Comparison of ENCODE assay signal across 13 cellular contexts in genomic region chr7:129041142-129041928, GRCh38. TPM values are rescaled to one million over a fixed set of nuclear protein-coding genes. Genes with fewer than 3 reads are reported as not detected.
DNase-seq lines count a peak whose midpoint lies in the region; TF ChIP-seq lines count a peak whose summit lies in the region.
"Had no signal": no experiment of that assay in that cellular context is flagged by ENCODE, and none has a peak within 500 bp of the region (broad histone marks: within the 10 kb centered on the region; RNA-seq: fewer than 3 reads in every experiment).

No MANE protein-coding gene starts in this region.

- H3K4me3 Mint-ChIP-seq in activated CD4-positive, alpha-beta T cell treated with anti-CD3 and anti-CD28 coated beads, Interleukin-2, amount 10 ng/mL, durations not matched to agents 24 days and 14 days, result no peak overlapping the region
- no peak overlapping the region for H3K4me3 Mint-ChIP-seq in activated T-helper 2 cell treated with anti-CD3 and anti-CD28 coated beads, Interferon-gamma antibody, Interleukin-2, Interleukin-4, amounts not matched to agents 10 μg/mL and 5 μg/mL and 100 μg/mL, durations not matched to agents 14 hours and 24 hours and 36 hours (ENCODE audit: low read depth)
- no peak overlapping the region for H3K4me3 Mint-ChIP-seq in nephron progenitor cell
- H3K4me3 Mint-ChIP-seq in endodermal cell, result no peak overlapping the region

- peak overlapping the region; percentile 63 for H3K27ac Mint-ChIP-seq in activated CD4-positive, alpha-beta T cell treated with anti-CD3 and anti-CD28 coated beads, Interleukin-2, amount 10 ng/mL, durations not matched to agents 24 days and 14 days
- H3K27ac Mint-ChIP-seq in activated T-helper 2 cell treated with anti-CD3 and anti-CD28 coated beads, Interferon-gamma antibody, Interleukin-2, Interleukin-4, amounts not matched to agents 10 μg/mL and 5 μg/mL and 100 μg/mL, durations not matched to agents 14 hours and 24 hours and 36 hours, result peak overlapping the region; percentile 51
- H3K27ac Mint-ChIP-seq in nephron progenitor cell, result peak overlapping the region; percentile 50
- no peak overlapping the region for H3K27ac Mint-ChIP-seq in endodermal cell

- CTCF ChIA-PET in HEK293 (lab: Yijun Ruan, JAX), result interaction anchor here (2.0 kb wide), 1 partner anchor 50 kb away, joined by 7 read pairs; no protein-coding TSS in a partner anchor

- H3K36me3 ChIP-seq in HEK293 (ENCODE audit: control insufficient read depth in 2 of 2, insufficient read depth in 1 of 2, low read length in 2 of 2) (peaks cover 8 to 16% of the 10 kb centered on the region in 2 experiments; a peak in 2 of 3 replicates), endodermal cell (ENCODE audit: control insufficient read depth, insufficient read depth, low read length) (peaks cover 27% of the 10 kb centered on the region)

- peaks cover 28% of the 10 kb centered on the region for H3K4me1 Mint-ChIP-seq in activated CD4-positive, alpha-beta T cell treated with anti-CD3 and anti-CD28 coated beads, Interleukin-2, amount 10 ng/mL, durations not matched to agents 24 days and 14 days
- peaks cover 36% of the 10 kb centered on the region for H3K4me1 Mint-ChIP-seq in activated T-helper 2 cell treated with anti-CD3 and anti-CD28 coated beads, Interferon-gamma antibody, Interleukin-2, Interleukin-4, amounts not matched to agents 10 μg/mL and 5 μg/mL and 100 μg/mL, durations not matched to agents 14 hours and 24 hours and 36 hours (ENCODE audit: low read depth)
- peaks cover 6% of the 10 kb centered on the region for H3K4me1 Mint-ChIP-seq in nephron progenitor cell
- H3K4me1 Mint-ChIP-seq in endodermal cell, result peaks cover 18% of the 10 kb centered on the region

- H3K4me3 ChIP-seq in HEK293 (ENCODE audit: low read depth, low read length), result no peak overlapping the region
- no peak overlapping the region for H3K4me3 ChIP-seq in endodermal cell (ENCODE audit: low read length)
- H3K4me3 ChIP-seq: A549, dorsolateral prefrontal cortex, MG63, upper lobe of right lung had no signal

- TF ChIP-seq CTCF in HEK293 (tag by site-specific recombination; IDR thresholded peaks at IDR 0.05), result no peak
- TF ChIP-seq CTCF in nephron progenitor cell (IDR thresholded peaks at IDR 0.05), result no peak
- no peak for TF ChIP-seq CTCF in endodermal cell (conservative IDR thresholded peaks at IDR 0.05)

- H3K27ac ChIP-seq in HEK293 (ENCODE audit: extremely low read depth, low read depth, low read length) (no peak overlapping the region), endodermal cell (ENCODE audit: low read depth, low read length) (no peak overlapping the region)
- H3K27ac ChIP-seq: A549, upper lobe of right lung had no signal

- H3K9me3 Mint-ChIP-seq in activated CD4-positive, alpha-beta T cell treated with anti-CD3 and anti-CD28 coated beads, Interleukin-2, amount 10 ng/mL, durations not matched to agents 24 days and 14 days, result peaks cover 3% of the 10 kb centered on the region
- H3K9me3 Mint-ChIP-seq in activated T-helper 2 cell treated with anti-CD3 and anti-CD28 coated beads, Interferon-gamma antibody, Interleukin-2, Interleukin-4, amounts not matched to agents 10 μg/mL and 5 μg/mL and 100 μg/mL, durations not matched to agents 14 hours and 24 hours and 36 hours, result peaks cover 4% of the 10 kb centered on the region
- H3K9me3 Mint-ChIP-seq in nephron progenitor cell, result no peaks in the 10 kb centered on the region
- H3K9me3 Mint-ChIP-seq in endodermal cell, result no peaks in the 10 kb centered on the region

- H3K36me3 Mint-ChIP-seq in activated CD4-positive, alpha-beta T cell treated with anti-CD3 and anti-CD28 coated beads, Interleukin-2, amount 10 ng/mL, durations not matched to agents 24 days and 14 days (ENCODE audit: low read depth), result peaks cover 37% of the 10 kb centered on the region
- peaks cover 55% of the 10 kb centered on the region for H3K36me3 Mint-ChIP-seq in activated T-helper 2 cell treated with anti-CD3 and anti-CD28 coated beads, Interferon-gamma antibody, Interleukin-2, Interleukin-4, amounts not matched to agents 10 μg/mL and 5 μg/mL and 100 μg/mL, durations not matched to agents 14 hours and 24 hours and 36 hours (ENCODE audit: low read depth)
- H3K36me3 Mint-ChIP-seq in nephron progenitor cell (ENCODE audit: low read depth) (peaks cover 51% of the 10 kb centered on the region), endodermal cell (ENCODE audit: low read depth) (peaks cover 27% of the 10 kb centered on the region)

- peaks cover 6% of the 10 kb centered on the region for H3K4me1 ChIP-seq in HEK293 (ENCODE audit: control insufficient read depth, insufficient read depth, low read length)
- no peaks in the 10 kb centered on the region for H3K4me1 ChIP-seq in endodermal cell (ENCODE audit: control insufficient read depth, insufficient read depth, low read length)
- H3K4me1 ChIP-seq: A549 had no signal

- H3K27me3 Mint-ChIP-seq in activated CD4-positive, alpha-beta T cell treated with anti-CD3 and anti-CD28 coated beads, Interleukin-2, amount 10 ng/mL, durations not matched to agents 24 days and 14 days, result no peaks in the 10 kb centered on the region
- H3K27me3 Mint-ChIP-seq in activated T-helper 2 cell treated with anti-CD3 and anti-CD28 coated beads, Interferon-gamma antibody, Interleukin-2, Interleukin-4, amounts not matched to agents 10 μg/mL and 5 μg/mL and 100 μg/mL, durations not matched to agents 14 hours and 24 hours and 36 hours (ENCODE audit: low read depth), result no peaks in the 10 kb centered on the region
- H3K27me3 Mint-ChIP-seq in nephron progenitor cell (ENCODE audit: low read depth, poor library complexity), result no peaks in the 10 kb centered on the region
- no peaks in the 10 kb centered on the region for H3K27me3 Mint-ChIP-seq in endodermal cell (ENCODE audit: insufficient read depth)

- no peak for DNase-seq in activated CD4-positive, alpha-beta T cell treated with anti-CD3 and anti-CD28 coated beads, Interleukin-2, amount 10 ng/mL, durations not matched to agents 24 days and 14 days
- no peak for DNase-seq in activated CD4-positive, alpha-beta T cell treated with anti-CD3 and anti-CD28 coated beads, Interleukin-2, amount 50 U/mL, for 1 hour
- no peak for DNase-seq in activated T-helper 2 cell treated with anti-CD3 and anti-CD28 coated beads, Interferon-gamma antibody, Interleukin-2, Interleukin-4, amounts not matched to agents 10 μg/mL and 5 μg/mL and 100 μg/mL, durations not matched to agents 14 hours and 24 hours and 36 hours (ENCODE audit: low spot score)
- no peak for DNase-seq in nephron progenitor cell
- DNase-seq in endodermal cell, result no peak
- no peak for DNase-seq in SIG-M5 treated with dmso at 0.1 percent for 504 hours (lab: John Stamatoyannopoulos, UW; ENCODE audit: unreplicated experiment)
- DNase-seq in NCI-H2081 (lab: John Stamatoyannopoulos, UW), result no peak
- DNase-seq: dorsolateral prefrontal cortex, left colon, MG63, upper lobe of right lung had no signal

- no peak overlapping the region for H3K9ac ChIP-seq in endodermal cell (ENCODE audit: extremely low read depth, low read length, poor library complexity, severe bottlenecking)

- POLR2A ChIA-PET in HEK293 (lab: Yijun Ruan, JAX), result interaction anchor here (0.6 to 0.8 kb wide), 2 partner anchors 13 to 147 kb away, joined by 3 read pairs; partner anchors contain the start of gene SMO

- H3K9me3 ChIP-seq in HEK293 (ENCODE audit: control insufficient read depth, insufficient read depth, low read depth, low read length) (no peaks in the 10 kb centered on the region), endodermal cell (ENCODE audit: control insufficient read depth, low read length) (no peaks in the 10 kb centered on the region)
- H3K9me3 ChIP-seq: A549, MG63, upper lobe of right lung had no signal

- intact Hi-C loops in activated CD4-positive, alpha-beta T cell treated with anti-CD3 and anti-CD28 coated beads, Interleukin-2, amount 10 ng/mL, durations not matched to agents 24 days and 14 days (cut with micrococcal nuclease), result loop anchor here (1.0 kb wide), 1 partner anchor 13 kb away; no protein-coding TSS in a partner anchor
- intact Hi-C loops in activated T-helper 2 cell treated with anti-CD3 and anti-CD28 coated beads, Interferon-gamma antibody, Interleukin-2, Interleukin-4, amounts not matched to agents 10 μg/mL and 5 μg/mL and 100 μg/mL, durations not matched to agents 14 hours and 24 hours and 36 hours (cut with micrococcal nuclease), result no loop called here

- 89% methylated on average over 2 of the region's 2 CpGs; no CpG with 5 or more reads in 1 of the 2 experiments for WGBS in endodermal cell (ENCODE audit: insufficient coverage in 1 of 2, insufficient read length in 1 of 2), 2 experiments

- H3K27me3 ChIP-seq in endodermal cell (ENCODE audit: control insufficient read depth, insufficient read depth, low read length, poor library complexity, severe bottlenecking), result no peaks in the 10 kb centered on the region
- H3K27me3 ChIP-seq: dorsolateral prefrontal cortex, MG63, upper lobe of right lung had no signal

TF ChIP-seq in HEK293, 187 proteins besides CTCF, POLR2A, EP300 and RAD21:
- TF ChIP-seq ZXDB (tag by site-specific recombination; IDR thresholded peaks at IDR 0.05), result no peak
- TF ChIP-seq PRDM1 (tag by site-specific recombination; IDR thresholded peaks at IDR 0.05), result peak; percentile 62; the same call in 1 of the 2 replicates

RNA-seq across cellular contexts. Expression of gene TNPO3, which starts 13.6 kb away (rescaled TPM):
- 54.1 and 56.9 TPM in 2 replicates for total RNA-seq in activated CD4-positive, alpha-beta T cell treated with anti-CD3 and anti-CD28 coated beads, Interleukin-2, amount 10 ng/mL, durations not matched to agents 24 days and 14 days
- total RNA-seq in activated T-helper 2 cell treated with anti-CD3 and anti-CD28 coated beads, Interferon-gamma antibody, Interleukin-2, Interleukin-4, amounts not matched to agents 10 μg/mL and 5 μg/mL and 100 μg/mL, durations not matched to agents 14 hours and 24 hours and 36 hours, result 53.3 and 53.7 TPM in 2 replicates
- total RNA-seq in endodermal cell, result 10 to 100 TPM; 68.0 to 73.1 TPM
- 60.2 TPM for polyA plus RNA-seq in endodermal cell (2013, experiment 1 of 2)
- 55.3 TPM for polyA plus RNA-seq in endodermal cell (2013, experiment 2 of 2)
